ENCODE assay signal across 1 cellular context in genomic region chr6:33740204-33740608, GRCh38.
A peak's percentile ranks its signal among the peaks of the same experiment; 100 is the strongest.
TF ChIP-seq lines count a peak whose summit lies in the region.

No MANE protein-coding gene starts in this region.

TF ChIP-seq in K562, 482 proteins besides CTCF, POLR2A, EP300 and RAD21 (continued from another document and continues in another):
- TF ChIP-seq E4F1 (CRISPR knock-in tag; IDR thresholded peaks at IDR 0.05; ENCODE audit: borderline replicate concordance) = no peak
- no peak for TF ChIP-seq ZSCAN29 (IDR thresholded peaks at IDR 0.05)
- TF ChIP-seq ZNF212 (CRISPR knock-in tag; IDR thresholded peaks at IDR 0.05) = no peak
- TF ChIP-seq CUX1 (CRISPR knock-in tag; IDR thresholded peaks at IDR 0.05) = no peak
- no peak for TF ChIP-seq CSDE1 (IDR thresholded peaks at IDR 0.05)
- TF ChIP-seq RAD51 (IDR thresholded peaks at IDR 0.05; ENCODE audit: borderline replicate concordance, low read depth) = no peak
- TF ChIP-seq L3MBTL2 (IDR thresholded peaks at IDR 0.05) = peak; percentile 17; the same call in 1 of the 2 replicates
- TF ChIP-seq RBM14 (IDR thresholded peaks at IDR 0.05; ENCODE audit: borderline replicate concordance, insufficient read depth, low read depth, low read length) = no peak
- no peak for TF ChIP-seq NR2C2 (CRISPR knock-in tag; IDR thresholded peaks at IDR 0.05)
- TF ChIP-seq NR2C2 (tag; IDR thresholded peaks at IDR 0.05) = peak; percentile 63; the same call in 1 of the 2 replicates
- no peak for TF ChIP-seq TEAD4 (IDR thresholded peaks at IDR 0.05; ENCODE audit: low read length)
- TF ChIP-seq TEAD4 (CRISPR knock-in tag; IDR thresholded peaks at IDR 0.05; ENCODE audit: borderline replicate concordance) = no peak
- TF ChIP-seq RBFOX2 (IDR thresholded peaks at IDR 0.05; ENCODE audit: low read depth, low read length) = peak; percentile 49
- no peak for TF ChIP-seq EP400 (IDR thresholded peaks at IDR 0.05)
- TF ChIP-seq ZNF23 (CRISPR knock-in tag; IDR thresholded peaks at IDR 0.05) = no peak
- no peak for TF ChIP-seq E2F8 (IDR thresholded peaks at IDR 0.05; ENCODE audit: low read depth, partially characterized antibody)
- no peak for TF ChIP-seq PPARD (CRISPR knock-in tag; IDR thresholded peaks at IDR 0.05)
- TF ChIP-seq, protein P1, sequence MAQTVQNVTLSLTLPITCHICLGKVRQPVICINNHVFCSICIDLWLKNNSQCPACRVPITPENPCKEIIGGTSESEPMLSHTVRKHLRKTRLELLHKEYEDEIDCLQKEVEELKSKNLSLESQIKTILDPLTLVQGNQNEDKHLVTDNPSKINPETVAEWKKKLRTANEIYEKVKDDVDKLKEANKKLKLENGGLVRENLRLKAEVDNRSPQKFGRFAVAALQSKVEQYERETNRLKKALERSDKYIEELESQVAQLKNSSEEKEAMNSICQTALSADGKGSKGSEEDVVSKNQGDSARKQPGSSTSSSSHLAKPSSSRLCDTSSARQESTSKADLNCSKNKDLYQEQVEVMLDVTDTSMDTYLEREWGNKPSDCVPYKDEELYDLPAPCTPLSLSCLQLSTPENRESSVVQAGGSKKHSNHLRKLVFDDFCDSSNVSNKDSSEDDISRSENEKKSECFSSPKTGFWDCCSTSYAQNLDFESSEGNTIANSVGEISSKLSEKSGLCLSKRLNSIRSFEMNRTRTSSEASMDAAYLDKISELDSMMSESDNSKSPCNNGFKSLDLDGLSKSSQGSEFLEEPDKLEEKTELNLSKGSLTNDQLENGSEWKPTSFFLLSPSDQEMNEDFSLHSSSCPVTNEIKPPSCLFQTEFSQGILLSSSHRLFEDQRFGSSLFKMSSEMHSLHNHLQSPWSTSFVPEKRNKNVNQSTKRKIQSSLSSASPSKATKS (CRISPR knock-in tag; IDR thresholded peaks at IDR 0.05) = no peak
- TF ChIP-seq, protein P2, sequence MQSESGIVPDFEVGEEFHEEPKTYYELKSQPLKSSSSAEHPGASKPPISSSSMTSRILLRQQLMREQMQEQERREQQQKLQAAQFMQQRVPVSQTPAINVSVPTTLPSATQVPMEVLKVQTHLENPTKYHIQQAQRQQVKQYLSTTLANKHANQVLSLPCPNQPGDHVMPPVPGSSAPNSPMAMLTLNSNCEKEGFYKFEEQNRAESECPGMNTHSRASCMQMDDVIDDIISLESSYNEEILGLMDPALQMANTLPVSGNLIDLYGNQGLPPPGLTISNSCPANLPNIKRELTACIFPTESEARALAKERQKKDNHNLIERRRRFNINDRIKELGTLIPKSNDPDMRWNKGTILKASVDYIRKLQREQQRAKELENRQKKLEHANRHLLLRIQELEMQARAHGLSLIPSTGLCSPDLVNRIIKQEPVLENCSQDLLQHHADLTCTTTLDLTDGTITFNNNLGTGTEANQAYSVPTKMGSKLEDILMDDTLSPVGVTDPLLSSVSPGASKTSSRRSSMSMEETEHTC (IDR thresholded peaks at IDR 0.05) = no peak
- 0 out of 2 replicates have a peak, but pooled peaks have one; percentile 41 for TF ChIP-seq POLR2G (IDR thresholded peaks at IDR 0.05; ENCODE audit: low read depth, low read length)
- TF ChIP-seq, protein P3, sequence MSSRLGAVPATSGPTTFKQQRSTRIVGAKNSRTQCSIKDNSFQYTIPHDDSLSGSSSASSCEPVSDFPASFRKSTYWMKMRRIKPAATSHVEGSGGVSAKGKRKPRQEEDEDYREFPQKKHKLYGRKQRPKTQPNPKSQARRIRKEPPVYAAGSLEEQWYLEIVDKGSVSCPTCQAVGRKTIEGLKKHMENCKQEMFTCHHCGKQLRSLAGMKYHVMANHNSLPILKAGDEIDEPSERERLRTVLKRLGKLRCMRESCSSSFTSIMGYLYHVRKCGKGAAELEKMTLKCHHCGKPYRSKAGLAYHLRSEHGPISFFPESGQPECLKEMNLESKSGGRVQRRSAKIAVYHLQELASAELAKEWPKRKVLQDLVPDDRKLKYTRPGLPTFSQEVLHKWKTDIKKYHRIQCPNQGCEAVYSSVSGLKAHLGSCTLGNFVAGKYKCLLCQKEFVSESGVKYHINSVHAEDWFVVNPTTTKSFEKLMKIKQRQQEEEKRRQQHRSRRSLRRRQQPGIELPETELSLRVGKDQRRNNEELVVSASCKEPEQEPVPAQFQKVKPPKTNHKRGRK (tag; IDR thresholded peaks at IDR 0.05) = no peak
- no peak for TF ChIP-seq ZNF609 (CRISPR knock-in tag; IDR thresholded peaks at IDR 0.05; ENCODE audit: borderline replicate concordance)
- TF ChIP-seq, protein P4, sequence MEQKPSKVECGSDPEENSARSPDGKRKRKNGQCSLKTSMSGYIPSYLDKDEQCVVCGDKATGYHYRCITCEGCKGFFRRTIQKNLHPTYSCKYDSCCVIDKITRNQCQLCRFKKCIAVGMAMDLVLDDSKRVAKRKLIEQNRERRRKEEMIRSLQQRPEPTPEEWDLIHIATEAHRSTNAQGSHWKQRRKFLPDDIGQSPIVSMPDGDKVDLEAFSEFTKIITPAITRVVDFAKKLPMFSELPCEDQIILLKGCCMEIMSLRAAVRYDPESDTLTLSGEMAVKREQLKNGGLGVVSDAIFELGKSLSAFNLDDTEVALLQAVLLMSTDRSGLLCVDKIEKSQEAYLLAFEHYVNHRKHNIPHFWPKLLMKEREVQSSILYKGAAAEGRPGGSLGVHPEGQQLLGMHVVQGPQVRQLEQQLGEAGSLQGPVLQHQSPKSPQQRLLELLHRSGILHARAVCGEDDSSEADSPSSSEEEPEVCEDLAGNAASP (IDR thresholded peaks at IDR 0.05) = no peak
- TF ChIP-seq HNRNPLL (IDR thresholded peaks at IDR 0.05; ENCODE audit: low read depth, low read length, poor library complexity, severe bottlenecking) = no peak
- peak; percentile 83 for TF ChIP-seq ATF4 (CRISPR knock-in tag; IDR thresholded peaks at IDR 0.05)
- no peak for TF ChIP-seq HIVEP1 (CRISPR knock-in tag; IDR thresholded peaks at IDR 0.05)
- TF ChIP-seq DMBX1 (CRISPR knock-in tag; IDR thresholded peaks at IDR 0.05; ENCODE audit: borderline replicate concordance) = peak; percentile 49; the same call in 1 of the 2 replicates
